In the genomic region with DNA sequence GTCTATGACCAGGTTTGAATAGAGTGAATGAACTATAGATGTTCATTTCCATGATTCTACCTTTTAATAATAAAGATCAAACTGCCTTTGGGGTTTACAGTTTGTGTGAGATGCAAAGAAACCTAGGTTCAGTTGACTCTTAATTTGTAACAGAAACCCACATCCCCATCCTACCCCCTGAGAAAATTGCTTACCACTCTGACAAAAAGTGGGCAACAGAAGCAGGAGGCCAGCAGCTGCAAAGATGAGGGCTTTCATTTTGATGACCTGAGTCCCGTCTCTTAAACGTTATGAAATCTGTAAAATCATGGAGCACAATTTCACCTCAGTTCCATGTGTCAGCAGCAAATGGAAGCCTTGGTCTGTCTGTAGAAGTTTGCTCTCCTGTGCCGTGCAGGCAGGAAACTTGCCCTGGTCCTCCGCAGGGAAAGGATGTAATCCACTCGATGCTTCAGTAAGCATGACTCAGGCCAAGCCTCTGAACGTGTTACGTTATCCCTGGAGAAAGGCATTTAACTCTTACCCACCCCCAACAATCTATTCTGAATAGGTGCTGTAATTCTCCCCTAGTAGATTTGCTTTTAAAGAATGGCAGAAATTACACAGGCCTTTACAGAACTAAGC, we compare ENCODE assay signal across 12 cellular contexts. TPM values are rescaled to one million over a fixed set of nuclear protein-coding genes. Genes with fewer than 3 reads are reported as not detected.
DNase-seq lines count a peak whose midpoint lies in the region; ATAC-seq and TF ChIP-seq lines count a peak whose summit lies in the region.
"Had no signal": no experiment of that assay in that cellular context is flagged by ENCODE, and none has a peak within 500 bp of the region (broad histone marks: within the 10 kb centered on the region; RNA-seq: fewer than 3 reads in every experiment).

A gene with protein sequence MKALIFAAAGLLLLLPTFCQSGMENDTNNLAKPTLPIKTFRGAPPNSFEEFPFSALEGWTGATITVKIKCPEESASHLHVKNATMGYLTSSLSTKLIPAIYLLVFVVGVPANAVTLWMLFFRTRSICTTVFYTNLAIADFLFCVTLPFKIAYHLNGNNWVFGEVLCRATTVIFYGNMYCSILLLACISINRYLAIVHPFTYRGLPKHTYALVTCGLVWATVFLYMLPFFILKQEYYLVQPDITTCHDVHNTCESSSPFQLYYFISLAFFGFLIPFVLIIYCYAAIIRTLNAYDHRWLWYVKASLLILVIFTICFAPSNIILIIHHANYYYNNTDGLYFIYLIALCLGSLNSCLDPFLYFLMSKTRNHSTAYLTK (minus strand): TSS at position 431 of the 624 bp plus-strand sequence. CDS start 173 bp downstream, at position 258.

- peaks cover 43% of the 10 kb centered on the region for H3K4me1 Mint-ChIP-seq in central memory CD8-positive, alpha-beta T cell

- H3K27ac Mint-ChIP-seq in central memory CD8-positive, alpha-beta T cell (ENCODE audit: low read depth), result peak within 1 kb of the TSS; percentile 58
- H3K27ac Mint-ChIP-seq: activated CD4-positive, alpha-beta memory T cell treated with anti-CD3 and anti-CD28 coated beads for 36 hours had no signal

- H3K4me3 ChIP-seq in HUES48 (ENCODE audit: low read depth, low read length), result peak within 1 kb of the TSS; percentile 42; the same call in 1 of the 2 replicates
- H3K4me3 ChIP-seq in psoas muscle, result no peak within 1 kb of the TSS

- DNase-seq in AG08395 (ENCODE audit: low spot score) (peak; percentile 42), left kidney (ENCODE audit: low read depth, low spot score) (peak; percentile 67), activated gamma-delta T cell (lab: John Stamatoyannopoulos, UW) (no peak), NOMO-1 treated with DMSO at 0.1 percent for 48 hours (lab: John Stamatoyannopoulos, UW; ENCODE audit: unreplicated experiment) (no peak), psoas muscle (no peak)
- no peak for DNase-seq in central memory CD8-positive, alpha-beta T cell (ENCODE audit: low spot score in 2 of 2)
- DNase-seq: activated CD4-positive, alpha-beta memory T cell treated with anti-CD3 and anti-CD28 coated beads for 36 hours; NCI-H1436; stimulated activated CD4-positive, alpha-beta T cell treated with anti-CD3 and anti-CD28 coated beads, Interleukin-4, amount 100 ng/mL, for 4 hours had no signal

- H3K36me3 ChIP-seq in HUES48 (ENCODE audit: control insufficient read depth, insufficient read depth, low read length) (no peaks in the 10 kb centered on the region), psoas muscle (ENCODE audit: insufficient read depth in 1 of 2, low read depth in 1 of 2) (no peaks in the 10 kb centered on the region)

- no peaks in the 10 kb centered on the region for H3K9me3 ChIP-seq in HUES48 (ENCODE audit: control insufficient read depth, insufficient read depth, low read length)
- no peaks in the 10 kb centered on the region for H3K9me3 ChIP-seq in psoas muscle

- H3K9ac ChIP-seq in HUES48 (ENCODE audit: low read depth, low read length), result no peak within 1 kb of the TSS; the same call in 1 of the 2 replicates

- no peak for TF ChIP-seq CTCF in psoas muscle (IDR thresholded peaks at IDR 0.05)

- H3K36me3 Mint-ChIP-seq in central memory CD8-positive, alpha-beta T cell (ENCODE audit: insufficient read depth), result peaks cover 38% of the 10 kb centered on the region

- H3K9me3 Mint-ChIP-seq in central memory CD8-positive, alpha-beta T cell, result no peaks in the 10 kb centered on the region
- H3K9me3 Mint-ChIP-seq: activated CD4-positive, alpha-beta memory T cell treated with anti-CD3 and anti-CD28 coated beads for 36 hours had no signal

- ATAC-seq in central memory CD8-positive, alpha-beta T cell (replicated peaks; ENCODE audit: extremely low read depth, poor library complexity, severe bottlenecking), result no peak
- ATAC-seq in GM19324 (IDR thresholded peaks at IDR 0.05; ENCODE audit: low FRiP score, unreplicated experiment) (no peak), psoas muscle (no peak)

- peaks cover 15% of the 10 kb centered on the region; the same call in 1 of the 2 replicates for H3K4me1 ChIP-seq in HUES48 (ENCODE audit: control insufficient read depth, insufficient read depth, low read length)
- no peaks in the 10 kb centered on the region for H3K4me1 ChIP-seq in psoas muscle

- H3K27ac ChIP-seq in HUES48 (ENCODE audit: low read depth, low read length) (no peak within 1 kb of the TSS), psoas muscle (no peak within 1 kb of the TSS)
- H3K27ac ChIP-seq: epithelial cell of prostate had no signal

- intact Hi-C loops in psoas muscle (cut with DNase I), result no loop called here

- no peaks in the 10 kb centered on the region for H3K27me3 Mint-ChIP-seq in central memory CD8-positive, alpha-beta T cell
- H3K27me3 Mint-ChIP-seq: activated CD4-positive, alpha-beta memory T cell treated with anti-CD3 and anti-CD28 coated beads for 36 hours had no signal

- no peak within 1 kb of the TSS for H3K4me3 Mint-ChIP-seq in central memory CD8-positive, alpha-beta T cell
- H3K4me3 Mint-ChIP-seq: activated CD4-positive, alpha-beta memory T cell treated with anti-CD3 and anti-CD28 coated beads for 36 hours had no signal

- H3K27me3 ChIP-seq in HUES48 (ENCODE audit: control insufficient read depth, insufficient read depth, low read length) (no peaks in the 10 kb centered on the region), psoas muscle (ENCODE audit: insufficient read depth in 3 of 3, low read length in 2 of 3) (no peaks in the 10 kb centered on the region)

- WGBS in psoas muscle, 3 donors, result 10 to 13% (median 12%) methylated on average over 7 of the region's 7 CpGs

RNA-seq across cellular contexts. Expression of the gene that starts here (rescaled TPM):
- not detected for total RNA-seq in psoas muscle
- polyA plus RNA-seq in psoas muscle, result not detected
- total RNA-seq: activated CD4-positive, alpha-beta memory T cell treated with anti-CD3 and anti-CD28 coated beads for 36 hours had no signal

Comparison
In these comparisons a context has a peak if more than half of its experiments do, and no peak if none do; other contexts are left out.
1. DNase-seq: peak in AG08395 (single experiment) and left kidney (single experiment); none in central memory CD8-positive, alpha-beta T cell (0 of 2), activated gamma-delta T cell (single experiment), NOMO-1 treated with DMSO at 0.1 percent for 48 hours (single experiment) and psoas muscle (0 of 2).